ENCODE assay signal across 8 cellular contexts in genomic region chr2:101696272-101697123, GRCh38. TPM values are rescaled to one million over a fixed set of nuclear protein-coding genes. Genes with fewer than 3 reads are reported as not detected.
DNase-seq lines count a peak whose midpoint lies in the region; ATAC-seq and TF ChIP-seq lines count a peak whose summit lies in the region.

No MANE protein-coding gene starts in this region.

- peaks cover 9% of the 10 kb centered on the region for H3K36me3 Mint-ChIP-seq in activated T-helper 2 cell treated with anti-CD3 and anti-CD28 coated beads, Interferon-gamma antibody, Interleukin-2, Interleukin-4, amounts not matched to agents 10 μg/mL and 5 μg/mL and 100 μg/mL, durations not matched to agents 14 hours and 24 hours and 36 hours (ENCODE audit: low read depth)
- peaks cover 4% of the 10 kb centered on the region for H3K36me3 Mint-ChIP-seq in progenitor cell of endocrine pancreas (ENCODE audit: insufficient read depth)

- 7 to 9% methylated on average over 31 of the region's 31 CpGs for WGBS in heart right ventricle, 2 donors

- peaks cover 25% of the 10 kb centered on the region for H3K4me1 Mint-ChIP-seq in activated T-helper 2 cell treated with anti-CD3 and anti-CD28 coated beads, Interferon-gamma antibody, Interleukin-2, Interleukin-4, amounts not matched to agents 10 μg/mL and 5 μg/mL and 100 μg/mL, durations not matched to agents 14 hours and 24 hours and 36 hours (ENCODE audit: low read depth)
- H3K4me1 Mint-ChIP-seq in progenitor cell of endocrine pancreas (ENCODE audit: low read depth), result peaks cover 8% of the 10 kb centered on the region

- peaks cover 0 to 41% (median 22%) of the 10 kb centered on the region in 9 donors for H3K4me1 ChIP-seq in heart right ventricle

- H3K9me3 ChIP-seq in heart right ventricle, result peaks cover 0 to 11% (median 0%) of the 10 kb centered on the region in 11 donors

- no peaks in the 10 kb centered on the region for H3K36me3 ChIP-seq in heart right ventricle

- peaks cover 1% of the 10 kb centered on the region for H3K27me3 Mint-ChIP-seq in activated T-helper 2 cell treated with anti-CD3 and anti-CD28 coated beads, Interferon-gamma antibody, Interleukin-2, Interleukin-4, amounts not matched to agents 10 μg/mL and 5 μg/mL and 100 μg/mL, durations not matched to agents 14 hours and 24 hours and 36 hours (ENCODE audit: low read depth)
- peaks cover 7% of the 10 kb centered on the region for H3K27me3 Mint-ChIP-seq in progenitor cell of endocrine pancreas

- TF ChIP-seq CTCF in heart right ventricle (IDR thresholded peaks at IDR 0.05) (no peak), progenitor cell of endocrine pancreas (IDR thresholded peaks at IDR 0.05; ENCODE audit: unreplicated experiment) (no peak)

- intact Hi-C loops in activated T-helper 2 cell treated with anti-CD3 and anti-CD28 coated beads, Interferon-gamma antibody, Interleukin-2, Interleukin-4, amounts not matched to agents 10 μg/mL and 5 μg/mL and 100 μg/mL, durations not matched to agents 14 hours and 24 hours and 36 hours (cut with micrococcal nuclease), result loop anchor here (5.0 kb wide), 2 partner anchors 41 to 44 kb away; no protein-coding TSS in a partner anchor
- intact Hi-C loops in heart right ventricle (cut with DNase I), result loop anchor here (1.0 to 10.0 kb wide), 14 partner anchors 56 to 282 kb away; no protein-coding TSS in a partner anchor

- H3K4me3 ChIP-seq in heart right ventricle, result peak overlapping the region; percentile 53 to 81 (median 71)

- peak overlapping the region; percentile 79 to 95 (median 92) for H3K27ac ChIP-seq in heart right ventricle

- peak overlapping the region; percentile 83 for H3K27ac Mint-ChIP-seq in activated T-helper 2 cell treated with anti-CD3 and anti-CD28 coated beads, Interferon-gamma antibody, Interleukin-2, Interleukin-4, amounts not matched to agents 10 μg/mL and 5 μg/mL and 100 μg/mL, durations not matched to agents 14 hours and 24 hours and 36 hours
- peak overlapping the region; percentile 98 for H3K27ac Mint-ChIP-seq in progenitor cell of endocrine pancreas

- H3K9me3 Mint-ChIP-seq in activated T-helper 2 cell treated with anti-CD3 and anti-CD28 coated beads, Interferon-gamma antibody, Interleukin-2, Interleukin-4, amounts not matched to agents 10 μg/mL and 5 μg/mL and 100 μg/mL, durations not matched to agents 14 hours and 24 hours and 36 hours, result no peaks in the 10 kb centered on the region
- H3K9me3 Mint-ChIP-seq in progenitor cell of endocrine pancreas (ENCODE audit: low read depth), result no peaks in the 10 kb centered on the region

- ATAC-seq in heart right ventricle, result peak in 7 of 8 donors; percentile 19 to 58 (median 30)
- ATAC-seq in HG02642 (IDR thresholded peaks at IDR 0.05; ENCODE audit: poor library complexity, unreplicated experiment), result no peak
- ATAC-seq in GM21390 (IDR thresholded peaks at IDR 0.05; ENCODE audit: unreplicated experiment), result no peak

- H3K27me3 ChIP-seq in heart right ventricle, result no peaks in the 10 kb centered on the region

- DNase-seq in AG20443 (ENCODE audit: low spot score) (peak; percentile 37), HT-29 (ENCODE audit: low spot score) (peak; percentile 35), heart right ventricle (peak in 1 of 2 donors; percentile 36), progenitor cell of endocrine pancreas (ENCODE audit: low spot score, unreplicated experiment) (no peak), iPS-NIHi11 (ENCODE audit: low spot score) (no peak)
- DNase-seq in activated T-helper 2 cell treated with anti-CD3 and anti-CD28 coated beads, Interferon-gamma antibody, Interleukin-2, Interleukin-4, amounts not matched to agents 10 μg/mL and 5 μg/mL and 100 μg/mL, durations not matched to agents 14 hours and 24 hours and 36 hours (ENCODE audit: low spot score), result no peak

- H3K4me3 Mint-ChIP-seq in activated T-helper 2 cell treated with anti-CD3 and anti-CD28 coated beads, Interferon-gamma antibody, Interleukin-2, Interleukin-4, amounts not matched to agents 10 μg/mL and 5 μg/mL and 100 μg/mL, durations not matched to agents 14 hours and 24 hours and 36 hours (ENCODE audit: low read depth), result peak overlapping the region; percentile 84
- H3K4me3 Mint-ChIP-seq in progenitor cell of endocrine pancreas (ENCODE audit: low read depth), result peak overlapping the region; percentile 88

RNA-seq across cellular contexts. Expression of gene MAP4K4, which starts 1.0 kb away (rescaled TPM):
- total RNA-seq in HT-29 (2014; rRNA removed; shearing (Covaris generic)), result 7.6 and 9.2 TPM in 2 replicates
- 36.8 and 40.6 TPM in 2 replicates for total RNA-seq in activated T-helper 2 cell treated with anti-CD3 and anti-CD28 coated beads, Interferon-gamma antibody, Interleukin-2, Interleukin-4, amounts not matched to agents 10 μg/mL and 5 μg/mL and 100 μg/mL, durations not matched to agents 14 hours and 24 hours and 36 hours
- 100 to 1,000 TPM in 5 of 10 donors, 10 to 100 TPM in 5; 74.5 to 116 (median 96.0) TPM for total RNA-seq in heart right ventricle
- polyA plus RNA-seq in heart right ventricle, result 10 to 100 TPM; 44.3 to 46.2 TPM
- 171 and 184 TPM in 2 replicates for total RNA-seq in progenitor cell of endocrine pancreas

Comparison
In these comparisons a context has a peak if more than half of its experiments do, and no peak if none do; other contexts are left out.
1. DNase-seq: peak in AG20443 (single experiment) and HT-29 (single experiment); none in activated T-helper 2 cell treated with anti-CD3 and anti-CD28 coated beads, Interferon-gamma antibody, Interleukin-2, Interleukin-4, amounts not matched to agents 10 μg/mL and 5 μg/mL and 100 μg/mL, durations not matched to agents 14 hours and 24 hours and 36 hours (single experiment), progenitor cell of endocrine pancreas (single experiment) and iPS-NIHi11 (single experiment).
2. ATAC-seq: peak in heart right ventricle (7 of 8); none in HG02642 (single experiment) and GM21390 (single experiment).